ENCODE assay signal across 8 cellular contexts in the genomic region with DNA sequence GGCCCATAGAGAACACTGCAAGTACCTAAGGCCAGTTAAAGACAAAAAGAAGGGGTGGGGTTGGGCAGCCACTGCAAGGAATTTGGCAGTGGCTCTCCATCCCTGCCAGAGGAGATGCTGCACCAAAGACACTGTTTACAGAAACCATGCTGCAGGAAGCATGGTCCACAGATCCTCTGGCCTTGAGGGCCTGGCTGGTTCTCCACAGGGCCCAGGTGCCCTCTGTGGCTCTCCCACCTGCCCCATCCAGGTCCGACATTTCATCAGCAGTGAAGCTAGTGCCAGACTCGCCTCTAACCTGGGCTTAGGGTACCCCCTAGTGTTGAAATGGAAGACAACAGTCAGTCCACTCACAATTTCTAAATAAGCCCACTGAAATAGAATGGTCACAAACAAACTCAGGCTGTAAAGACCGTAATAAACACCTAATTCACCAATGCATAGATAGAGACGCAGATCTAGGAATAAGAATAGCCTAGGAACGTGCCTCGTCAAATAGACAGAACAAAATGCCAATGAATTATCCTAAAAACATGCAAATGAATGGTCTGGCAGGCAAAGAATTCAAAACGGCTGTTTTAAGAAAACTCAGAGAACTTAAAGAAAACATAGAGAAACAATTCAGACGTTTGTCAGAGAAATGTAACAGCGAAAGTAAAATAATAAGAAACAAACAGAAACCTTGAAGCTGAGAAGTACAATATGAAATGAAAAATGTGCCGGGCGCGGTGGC. TPM values are rescaled to one million over a fixed set of nuclear protein-coding genes. Genes with fewer than 3 reads are reported as not detected.
A peak's percentile ranks its signal among the peaks of the same experiment; 100 is the strongest.
DNase-seq lines count a peak whose midpoint lies in the region; ATAC-seq and TF ChIP-seq lines count a peak whose summit lies in the region.

No MANE protein-coding gene starts in this region.

- H2AFZ ChIP-seq in GM23338 (peak overlapping the region; percentile 66), neural cell (ENCODE audit: low read depth, low read length) (no peak overlapping the region)

- no peaks in the 10 kb centered on the region for H3K4me1 Mint-ChIP-seq in GM23338
- H3K4me1 Mint-ChIP-seq in endothelial cell (ENCODE audit: unreplicated experiment): no peaks in the 10 kb centered on the region

- H3K27me3 Mint-ChIP-seq in GM23338 (ENCODE audit: insufficient read depth, low read depth, poor library complexity) (peaks cover 4% of the 10 kb centered on the region), endothelial cell (ENCODE audit: unreplicated experiment) (peaks cover 2% of the 10 kb centered on the region)

- H3K27ac ChIP-seq in GM23338 (ENCODE audit: low read depth) (no peak overlapping the region), neural cell (ENCODE audit: low read length) (no peak overlapping the region)

- H3K4me2 ChIP-seq in GM23338: no peak overlapping the region
- no peak overlapping the region for H3K4me2 ChIP-seq in neural cell (ENCODE audit: low read length)

- H4K20me1 ChIP-seq in GM23338 (replicated peaks; ENCODE audit: insufficient read depth): no peaks in the 10 kb centered on the region
- no peaks in the 10 kb centered on the region for H4K20me1 ChIP-seq in neural cell (ENCODE audit: insufficient read depth)

- no peaks in the 10 kb centered on the region for H3K36me3 ChIP-seq in BJ (ENCODE audit: control insufficient read depth, insufficient read depth, low read length)
- no peaks in the 10 kb centered on the region for H3K36me3 ChIP-seq in GM23338 (ENCODE audit: insufficient read depth)
- no peaks in the 10 kb centered on the region for H3K36me3 ChIP-seq in neural cell (ENCODE audit: insufficient read depth, low read length)

- H3K9me3 ChIP-seq in neural cell (ENCODE audit: low read length): no peaks in the 10 kb centered on the region

- no peaks in the 10 kb centered on the region for H3K4me1 ChIP-seq in GM23338 (ENCODE audit: insufficient read depth)

- H3K36me3 Mint-ChIP-seq in GM23338 (ENCODE audit: low read depth) (no peaks in the 10 kb centered on the region), endothelial cell (ENCODE audit: low read depth, unreplicated experiment) (no peaks in the 10 kb centered on the region)

- H3K27ac Mint-ChIP-seq in GM23338 (no peak overlapping the region), endothelial cell (ENCODE audit: unreplicated experiment) (no peak overlapping the region)

- no peak overlapping the region for H3K4me3 ChIP-seq in BJ (ENCODE audit: low read depth, low read length)
- H3K4me3 ChIP-seq in GM23338: no peak overlapping the region
- H3K4me3 ChIP-seq in neural cell (ENCODE audit: low read length): no peak overlapping the region

- TF ChIP-seq RAD21 in neural cell (conservative IDR thresholded peaks at IDR 0.05): peak; percentile 45

- TF ChIP-seq CTCF in BJ (IDR thresholded peaks at IDR 0.05; ENCODE audit: insufficient read depth, low read depth, low read length) (peak; percentile 49), GM23338 (conservative IDR thresholded peaks at IDR 0.05; ENCODE audit: low read depth in 2 of 2) (peak; percentile 89 to 96), endothelial cell (IDR thresholded peaks at IDR 0.05; ENCODE audit: unreplicated experiment) (peak; percentile 76), neural cell (IDR thresholded peaks at IDR 0.05; ENCODE audit: poor library complexity, severe bottlenecking) (peak; percentile 48)

- H3K9me2 ChIP-seq in GM23338 (ENCODE audit: insufficient read depth): no peaks in the 10 kb centered on the region
- H3K9me2 ChIP-seq in neural cell (ENCODE audit: insufficient read depth, low read length): no peaks in the 10 kb centered on the region

- H3F3A ChIP-seq in GM23338 (replicated peaks; ENCODE audit: low read depth) (no peaks in the 10 kb centered on the region), neural cell (ENCODE audit: insufficient read depth, low read length, poor library complexity, severe bottlenecking) (no peaks in the 10 kb centered on the region)

- H3K4me3 Mint-ChIP-seq in GM23338: no peak overlapping the region
- no peak overlapping the region for H3K4me3 Mint-ChIP-seq in endothelial cell (ENCODE audit: unreplicated experiment)

- ATAC-seq in GM23338: peak; percentile 100
- ATAC-seq in HG03280 (IDR thresholded peaks at IDR 0.05; ENCODE audit: unreplicated experiment): no peak
- ATAC-seq in GM19463 (IDR thresholded peaks at IDR 0.05; ENCODE audit: unreplicated experiment): no peak

- POLR2A ChIA-PET in BJ (lab: Charles Lee): no interaction called here

- TF ChIP-seq EP300 in neural cell (conservative IDR thresholded peaks at IDR 0.05; ENCODE audit: poor library complexity, severe bottlenecking): no peak

- H3K27me3 ChIP-seq in BJ (ENCODE audit: control insufficient read depth, insufficient read depth, low read length) (no peaks in the 10 kb centered on the region), GM23338 (ENCODE audit: insufficient read depth) (no peaks in the 10 kb centered on the region), neural cell (ENCODE audit: insufficient read depth, low read depth, low read length) (no peaks in the 10 kb centered on the region)

- no peaks in the 10 kb centered on the region for H3K79me2 ChIP-seq in GM23338 (replicated peaks; ENCODE audit: insufficient read depth)
- no peaks in the 10 kb centered on the region for H3K79me2 ChIP-seq in neural cell (replicated peaks; ENCODE audit: insufficient read depth, low read length)

- DNase-seq in BJ (ENCODE audit: low read depth): no peak
- DNase-seq in GM23338 (ENCODE audit: low spot score): peak; percentile 90
- peak; percentile 85 for DNase-seq in NCI-H2227 (lab: John Stamatoyannopoulos, UW; ENCODE audit: unreplicated experiment)
- peak; percentile 66 for DNase-seq in activated CD4-positive, alpha-beta T cell treated with anti-CD3 and anti-CD28 coated beads for 48 hours
- DNase-seq in endothelial cell (ENCODE audit: low spot score): peak; percentile 65

- no peak overlapping the region for H3K9ac ChIP-seq in neural cell (ENCODE audit: low read length)

- H3K9me3 Mint-ChIP-seq in GM23338 (no peaks in the 10 kb centered on the region), endothelial cell (ENCODE audit: unreplicated experiment) (no peaks in the 10 kb centered on the region)

- CTCF ChIA-PET in BJ (lab: Yijun Ruan, JAX): interaction anchor here (0.8 to 1.8 kb wide), 7 partner anchors 10 to 68 kb away, joined by 3 to 8 read pairs (median 4); partner anchors contain the start of gene CEACAM3

TF ChIP-seq in GM23338, 12 proteins besides CTCF, POLR2A, EP300 and RAD21 (continues in another document):
- TF ChIP-seq ZNF331 (CRISPR knock-in tag; IDR thresholded peaks at IDR 0.05; ENCODE audit: low read depth): no peak

TF ChIP-seq in neural cell, 6 proteins besides CTCF, POLR2A, EP300 and RAD21:
- TF ChIP-seq EZH2 (IDR thresholded peaks at IDR 0.05; ENCODE audit: borderline replicate concordance, insufficient read depth, low read length, poor library complexity, severe bottlenecking): no peak
- peak; percentile 16 for TF ChIP-seq SMC3 (conservative IDR thresholded peaks at IDR 0.05; ENCODE audit: poor library complexity)
TF ChIP-seq in neural cell: peak in this region for 1.

RNA-seq across cellular contexts. Expression of gene LYPD4, which starts 23.3 kb away (rescaled TPM):
- polyA plus RNA-seq in BJ (2011; rRNA removed) (not detected in 2 replicates), GM23338 (2016; fragmentation: Nextera tagmentation; extraction: Ambion mirVana) (not detected in 2 replicates), neural cell (not detected in 2 replicates)
- polyA minus RNA-seq in BJ (2011; rRNA and poly(A)+ RNA removed): not detected in 2 replicates
- total RNA-seq in GM23338 (2014; rRNA removed; shearing (Covaris generic)): not detected in 2 replicates
- not detected for total RNA-seq in endothelial cell (ENCODE audit: unreplicated experiment)
- polyA minus RNA-seq in neural cell: not detected in 2 replicates

RNA-seq across cellular contexts. Expression of gene DMRTC2, which starts 23.7 kb away (rescaled TPM):
- polyA plus RNA-seq in BJ (2011; rRNA removed) (not detected in 2 replicates), GM23338 (2016; fragmentation: Nextera tagmentation; extraction: Ambion mirVana) (not detected in 2 replicates), neural cell (not detected in 2 replicates)
- not detected in 2 replicates for polyA minus RNA-seq in BJ (2011; rRNA and poly(A)+ RNA removed)
- total RNA-seq in GM23338 (2014; rRNA removed; shearing (Covaris generic)): 0.21 TPM in 1 of 2 replicates, not detected in the other
- total RNA-seq in endothelial cell (ENCODE audit: unreplicated experiment): not detected
- not detected in 2 replicates for polyA minus RNA-seq in neural cell

RNA-seq across cellular contexts. Expression of gene CEACAM3, which starts 24.8 kb away (rescaled TPM):
- polyA plus RNA-seq in BJ (2011; rRNA removed) (not detected in 2 replicates), GM23338 (2016; fragmentation: Nextera tagmentation; extraction: Ambion mirVana) (not detected in 2 replicates), neural cell (not detected in 2 replicates)
- not detected in 2 replicates for polyA minus RNA-seq in BJ (2011; rRNA and poly(A)+ RNA removed)
- total RNA-seq in GM23338 (2014; rRNA removed; shearing (Covaris generic)): not detected in 2 replicates
- not detected for total RNA-seq in endothelial cell (ENCODE audit: unreplicated experiment)
- not detected in 2 replicates for polyA minus RNA-seq in neural cell

RNA-seq across cellular contexts. Expression of gene RPS19, which starts 38.9 kb away (rescaled TPM):
- polyA plus RNA-seq in BJ (2011; rRNA removed) (1,209 and 1,864 TPM in 2 replicates), GM23338 (2016; fragmentation: Nextera tagmentation; extraction: Ambion mirVana) (4,053 and 4,073 TPM in 2 replicates), neural cell (783 and 1,001 TPM in 2 replicates)
- polyA minus RNA-seq in BJ (2011; rRNA and poly(A)+ RNA removed): 1,289 and 2,092 TPM in 2 replicates
- 631 and 1,798 TPM in 2 replicates for total RNA-seq in GM23338 (2014; rRNA removed; shearing (Covaris generic))
- total RNA-seq in endothelial cell (ENCODE audit: unreplicated experiment): 3,886 TPM
- polyA minus RNA-seq in neural cell: 430 and 458 TPM in 2 replicates

RNA-seq across cellular contexts. Expression of gene CD79A, which starts 55.9 kb away (rescaled TPM):
- 0.17 and 0.37 TPM in 2 replicates for polyA plus RNA-seq in BJ (2011; rRNA removed)
- polyA minus RNA-seq in BJ (2011; rRNA and poly(A)+ RNA removed): 0.21 TPM in 1 of 2 replicates, not detected in the other
- not detected in 2 replicates for total RNA-seq in GM23338 (2014; rRNA removed; shearing (Covaris generic))
- 0.27 and 0.47 TPM in 2 replicates for polyA plus RNA-seq in GM23338 (2016; fragmentation: Nextera tagmentation; extraction: Ambion mirVana)
- total RNA-seq in endothelial cell (ENCODE audit: unreplicated experiment): 1.1 TPM
- 0.40 TPM in 1 of 2 replicates, not detected in the other for polyA plus RNA-seq in neural cell
- polyA minus RNA-seq in neural cell: not detected in 2 replicates
